In the genomic region with DNA sequence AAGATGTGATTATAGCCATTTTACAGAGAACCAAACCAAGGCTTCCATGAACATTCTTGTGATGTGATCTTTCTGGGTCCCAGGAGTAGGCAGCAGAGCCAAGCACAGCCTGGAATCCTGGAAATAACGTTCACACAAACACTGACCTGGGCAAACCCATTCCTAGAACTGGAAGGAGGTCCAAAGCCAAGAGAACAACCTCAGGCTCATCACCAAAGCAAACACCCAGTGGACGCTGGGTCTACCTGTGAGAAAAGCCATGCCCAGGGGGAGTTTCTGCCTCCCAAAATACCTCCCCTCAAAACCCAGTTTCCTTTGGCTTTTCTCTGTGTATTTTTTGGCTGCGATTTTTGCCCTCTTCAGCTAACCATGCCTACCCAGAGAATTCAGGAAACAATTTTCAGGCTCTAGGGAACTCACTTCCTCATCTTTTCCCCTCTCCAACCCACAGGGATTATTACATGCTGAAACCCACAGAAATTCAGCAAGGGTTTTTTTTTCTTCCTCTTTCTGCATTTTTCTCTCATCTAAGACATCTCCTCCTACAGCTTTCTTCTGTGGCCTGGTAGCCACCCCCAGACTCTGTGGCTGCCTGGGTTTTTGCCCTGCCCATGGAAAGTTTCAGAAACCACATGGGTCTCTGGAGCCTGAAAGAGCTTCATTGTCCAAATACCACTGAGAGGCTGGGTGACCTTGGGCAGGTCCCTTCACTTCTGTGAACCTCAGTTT, we compare ENCODE assay signal across 8 cellular contexts.
DNase-seq lines count a peak whose midpoint lies in the region; ATAC-seq, FAIRE-seq and TF ChIP-seq lines count a peak whose summit lies in the region.

No MANE protein-coding gene starts in this region.

- peak; percentile 72 for ATAC-seq in GM21717 (IDR thresholded peaks at IDR 0.05; ENCODE audit: unreplicated experiment)
- ATAC-seq in GM19023 (IDR thresholded peaks at IDR 0.05; ENCODE audit: unreplicated experiment), result no peak

- DNase-seq in GM12865 (ENCODE audit: low read depth) (peak; percentile 7), SKM-1 (lab: John Stamatoyannopoulos, UW; ENCODE audit: unreplicated experiment) (peak; percentile 6), pons (ENCODE audit: low spot score) (peak; percentile 25), G401 (ENCODE audit: low spot score) (no peak), D721Med (ENCODE audit: insufficient read length, low spot score) (no peak), SHP77 treated with DMSO at 0.1 percent for 48 hours (lab: John Stamatoyannopoulos, UW) (no peak)

- no peak overlapping the region for H3K4me3 ChIP-seq in GM12865 (ENCODE audit: low read depth, low read length)

- in situ Hi-C loops in G401 (cut with HindIII; ENCODE audit: low sequenced_read_pairs), result no loop called here

- TF ChIP-seq CTCF in GM12865 (IDR thresholded peaks at IDR 0.05; ENCODE audit: insufficient read depth, low read depth, low read length, missing control alignments) (no peak), D721Med (IDR thresholded peaks at IDR 0.05; ENCODE audit: insufficient read depth, missing control alignments) (no peak)

- no peak for FAIRE-seq in D721Med (lab: Jason Lieb, UNC)

Comparison
In these comparisons a context has a peak if more than half of its experiments do, and no peak if none do; other contexts are left out.
1. DNase-seq: peak in GM12865 (single experiment), SKM-1 (single experiment) and pons (single experiment); none in G401 (single experiment), D721Med (single experiment) and SHP77 treated with DMSO at 0.1 percent for 48 hours (single experiment).